ENCODE assay signal across 8 cellular contexts in the genomic region with DNA sequence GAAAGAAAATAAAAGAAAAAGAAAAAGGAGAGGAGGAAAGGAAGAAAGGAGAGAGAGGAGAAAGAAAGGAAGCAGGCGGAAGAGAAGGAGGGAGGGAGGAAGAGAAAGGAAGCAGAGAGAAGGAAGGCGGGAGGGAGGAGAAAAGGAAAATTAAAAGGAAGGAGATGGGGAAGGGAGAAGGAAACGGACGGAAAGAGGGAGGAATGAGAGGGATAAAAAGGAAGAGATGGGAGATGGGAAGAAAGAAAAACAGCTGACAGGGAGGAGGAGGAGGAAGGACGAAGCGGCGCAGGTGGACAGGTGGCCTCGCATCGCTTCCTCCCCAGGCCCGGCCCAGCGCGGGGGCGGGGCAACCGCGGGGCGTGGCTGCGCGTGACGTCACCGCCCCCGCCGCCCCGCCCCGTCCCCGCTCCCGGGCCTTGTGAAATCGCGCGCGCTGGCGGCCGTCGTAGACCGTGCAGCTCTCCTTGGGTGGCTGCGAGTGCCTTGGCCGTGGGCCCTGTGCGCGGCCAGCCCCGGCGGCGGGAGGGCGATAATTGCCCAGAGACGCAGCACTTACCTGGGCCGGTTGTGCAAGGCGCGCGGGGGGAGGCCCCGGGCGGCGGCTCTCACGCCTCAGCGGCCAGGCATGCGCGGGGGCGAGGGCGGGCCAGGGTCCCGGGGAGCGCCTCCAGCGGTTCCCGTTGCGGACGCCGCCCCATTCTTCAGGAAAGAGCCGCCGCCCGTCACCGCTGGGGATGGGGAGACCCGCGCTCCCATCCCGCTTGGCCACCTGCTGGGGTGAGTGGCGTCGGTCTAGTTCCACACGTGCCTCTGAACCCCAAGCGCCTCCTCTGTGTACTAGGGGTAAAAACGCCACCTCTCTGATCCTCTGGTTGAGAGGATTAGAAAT. TPM values are rescaled to one million over a fixed set of nuclear protein-coding genes. Genes with fewer than 3 reads are reported as not detected.
DNase-seq lines count a peak whose midpoint lies in the region; ATAC-seq and TF ChIP-seq lines count a peak whose summit lies in the region.

No MANE protein-coding gene starts in this region.

- peak; percentile 64 for ATAC-seq in GM18520 (IDR thresholded peaks at IDR 0.05; ENCODE audit: unreplicated experiment)
- ATAC-seq in HG03095 (IDR thresholded peaks at IDR 0.05; ENCODE audit: unreplicated experiment): peak; percentile 82

- peaks cover 3% of the 10 kb centered on the region for H3K4me1 Mint-ChIP-seq in activated CD4-positive, alpha-beta memory T cell treated with anti-CD3 and anti-CD28 coated beads for 36 hours (ENCODE audit: low read depth)

- H3K27ac ChIP-seq in 22Rv1: peak overlapping the region; percentile 57

- peaks cover 15% of the 10 kb centered on the region for H3K27me3 Mint-ChIP-seq in activated CD4-positive, alpha-beta memory T cell treated with anti-CD3 and anti-CD28 coated beads for 36 hours

- DNase-seq in NCI-H510A (lab: John Stamatoyannopoulos, UW) (peak; percentile 70), medulla oblongata (ENCODE audit: extremely low spot score) (peak; percentile 73)
- peak; percentile 75 for DNase-seq in activated CD4-positive, alpha-beta memory T cell treated with anti-CD3 and anti-CD28 coated beads for 36 hours
- peak; percentile 67 for DNase-seq in effector CD4-positive, alpha-beta T cell
- DNase-seq in stimulated activated CD4-positive, alpha-beta T cell treated with anti-CD3 and anti-CD28 coated beads, TNF-alpha, amount 100 ng/mL, for 4 hours (ENCODE audit: low read depth in 3 of 3): peak; percentile 52 to 56 (median 55)

- CTCF ChIA-PET in activated CD4-positive, alpha-beta memory T cell treated with anti-CD3 and anti-CD28 coated beads for 36 hours (lab: Charles Lee): no interaction called here

- H3K36me3 Mint-ChIP-seq in activated CD4-positive, alpha-beta memory T cell treated with anti-CD3 and anti-CD28 coated beads for 36 hours: no peaks in the 10 kb centered on the region

- no peaks in the 10 kb centered on the region for H3K9me3 Mint-ChIP-seq in activated CD4-positive, alpha-beta memory T cell treated with anti-CD3 and anti-CD28 coated beads for 36 hours

- H3K4me3 Mint-ChIP-seq in activated CD4-positive, alpha-beta memory T cell treated with anti-CD3 and anti-CD28 coated beads for 36 hours: peak overlapping the region; percentile 70

- peak; percentile 9; the same call in 1 of the 2 replicates for TF ChIP-seq CTCF in 22Rv1 (IDR thresholded peaks at IDR 0.05)

- POLR2A ChIA-PET in activated CD4-positive, alpha-beta memory T cell treated with anti-CD3 and anti-CD28 coated beads for 36 hours (lab: Charles Lee): no interaction called here

- no peak overlapping the region for H3K27ac Mint-ChIP-seq in activated CD4-positive, alpha-beta memory T cell treated with anti-CD3 and anti-CD28 coated beads for 36 hours

- intact Hi-C loops in activated CD4-positive, alpha-beta memory T cell treated with anti-CD3 and anti-CD28 coated beads for 36 hours (cut with micrococcal nuclease): loop anchor here (5.0 to 10.0 kb wide), 3 partner anchors 44 to 169 kb away; partner anchors contain the start of genes NCBP1 and TSTD2

RNA-seq across cellular contexts. Expression of gene FOXE1, which starts 49.6 kb away (rescaled TPM):
- not detected for total RNA-seq in activated CD4-positive, alpha-beta memory T cell treated with anti-CD3 and anti-CD28 coated beads for 36 hours

Comparison
In these comparisons a context has a peak if more than half of its experiments do, and no peak if none do; other contexts are left out.
1. Peak in every context shown above with its lines: DNase-seq, ATAC-seq and H3K27ac ChIP-seq.